ENCODE assay signal across 2 cellular contexts in genomic region chr12:124610629-124611558, GRCh38.
TF ChIP-seq lines count a peak whose summit lies in the region.

No MANE protein-coding gene starts in this region.

TF ChIP-seq in IMR-90, 13 proteins besides CTCF, POLR2A, EP300 and RAD21:
- no peak for TF ChIP-seq CHD1 (IDR thresholded peaks at IDR 0.05; ENCODE audit: low read depth, low read length)
- no peak for TF ChIP-seq SMC3 (IDR thresholded peaks at IDR 0.05; ENCODE audit: low read depth, low read length)
- TF ChIP-seq MAFK (IDR thresholded peaks at IDR 0.05; ENCODE audit: low read depth, low read length), result no peak
- TF ChIP-seq FOS (IDR thresholded peaks at IDR 0.05; ENCODE audit: low read depth, low read length), result no peak
- TF ChIP-seq RFX5 (IDR thresholded peaks at IDR 0.05; ENCODE audit: low read depth, low read length), result no peak
- TF ChIP-seq CEBPB (IDR thresholded peaks at IDR 0.05; ENCODE audit: low read depth, low read length), result no peak

TF ChIP-seq in H1, 55 proteins besides CTCF, POLR2A, EP300 and RAD21:
- no peak for TF ChIP-seq HDAC2 (IDR thresholded peaks at IDR 0.05; ENCODE audit: borderline replicate concordance in 1 of 2, low read depth in 2 of 2, low read length in 2 of 2)
- TF ChIP-seq CHD1 (IDR thresholded peaks at IDR 0.05; ENCODE audit: low read depth, low read length), result no peak
- no peak for TF ChIP-seq BCL11A (IDR thresholded peaks at IDR 0.05; ENCODE audit: low read depth in 2 of 2, low read length in 2 of 2)
- no peak for TF ChIP-seq YY1 (IDR thresholded peaks at IDR 0.05; ENCODE audit: low read depth, low read length)
